Comparison of ENCODE assay signal across 8 cellular contexts in the genomic region with DNA sequence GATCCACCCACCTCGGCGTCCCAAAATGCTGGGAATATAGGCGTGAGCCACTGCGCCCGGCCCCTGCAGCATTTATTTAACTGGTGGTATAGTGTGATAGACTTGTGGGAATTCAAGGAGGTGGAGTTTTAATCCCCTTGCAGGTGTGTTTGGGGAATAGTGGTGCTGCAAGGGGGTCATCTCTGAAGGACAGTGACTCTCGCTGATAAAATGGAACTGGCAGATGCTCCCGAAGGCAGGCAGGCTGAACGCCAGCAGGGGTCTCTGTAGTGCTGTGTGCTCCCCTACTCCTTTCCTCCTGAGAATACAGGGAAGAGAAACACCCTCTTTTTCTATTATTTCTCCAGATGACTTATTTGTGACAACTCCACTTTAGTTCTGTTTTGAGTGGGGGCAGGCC. TPM values are rescaled to one million over a fixed set of nuclear protein-coding genes. Genes with fewer than 3 reads are reported as not detected.
DNase-seq lines count a peak whose midpoint lies in the region; ATAC-seq and TF ChIP-seq lines count a peak whose summit lies in the region.

No MANE protein-coding gene starts in this region.

- no peaks in the 10 kb centered on the region for H3K4me1 Mint-ChIP-seq in Caco-2 (ENCODE audit: low read depth, unreplicated experiment)
- peaks cover 10 to 15% of the 10 kb centered on the region in 2 experiments for H3K4me1 Mint-ChIP-seq in H9
- peaks cover 8% of the 10 kb centered on the region for H3K4me1 Mint-ChIP-seq in stimulated activated memory B cell treated with anti-CD40 and anti-IgM and Interleukin-4, amounts not matched to agents 10 μg/mL and 1 μg/mL and 100 μg/mL, for 72 hours

- H3K9me3 Mint-ChIP-seq in Caco-2 (ENCODE audit: unreplicated experiment) (no peaks in the 10 kb centered on the region), H9 (no peaks in the 10 kb centered on the region)
- H3K9me3 Mint-ChIP-seq in stimulated activated memory B cell treated with anti-CD40 and anti-IgM and Interleukin-4, amounts not matched to agents 10 μg/mL and 1 μg/mL and 100 μg/mL, for 72 hours = no peaks in the 10 kb centered on the region

- H3K36me3 Mint-ChIP-seq in Caco-2 (ENCODE audit: insufficient read depth, unreplicated experiment) = peaks cover 6% of the 10 kb centered on the region
- H3K36me3 Mint-ChIP-seq in H9 (ENCODE audit: insufficient read depth in 1 of 3, low read depth in 3 of 3) = no peaks in the 10 kb centered on the region
- H3K36me3 Mint-ChIP-seq in stimulated activated memory B cell treated with anti-CD40 and anti-IgM and Interleukin-4, amounts not matched to agents 10 μg/mL and 1 μg/mL and 100 μg/mL, for 72 hours = no peaks in the 10 kb centered on the region

- H3K36me3 ChIP-seq in Caco-2 (ENCODE audit: control insufficient read depth, insufficient read depth, low read length) = no peaks in the 10 kb centered on the region
- no peaks in the 10 kb centered on the region for H3K36me3 ChIP-seq in hepatocyte (replicated peaks; ENCODE audit: insufficient read depth, low read depth)
- H3K36me3 ChIP-seq in tibial artery = no peaks in the 10 kb centered on the region

- H2BK120ac ChIP-seq in H9 (ENCODE audit: low read depth, low read length, poor library complexity, severe bottlenecking) = no peak overlapping the region

- H3K27ac Mint-ChIP-seq in Caco-2 (ENCODE audit: unreplicated experiment) (no peak overlapping the region), H9 (peak overlapping the region; percentile 33 to 77 (median 36); a peak in 2 of 7 replicates)
- H3K27ac Mint-ChIP-seq in stimulated activated memory B cell treated with anti-CD40 and anti-IgM and Interleukin-4, amounts not matched to agents 10 μg/mL and 1 μg/mL and 100 μg/mL, for 72 hours = no peak overlapping the region

- DNase-seq in Caco-2 (peak in 1 of 2 experiments; percentile 56), H9 (peak; percentile 81), OCI-M1 (lab: John Stamatoyannopoulos, UW) (peak; percentile 76), hepatocyte (ENCODE audit: low spot score) (no peak), tibial artery (no peak), posterior vena cava (ENCODE audit: low spot score) (no peak)

- H3K4me1 ChIP-seq in Caco-2 (no peaks in the 10 kb centered on the region), H9 (ENCODE audit: insufficient read depth, low read length) (no peaks in the 10 kb centered on the region), hepatocyte (ENCODE audit: insufficient read depth) (no peaks in the 10 kb centered on the region), tibial artery (peaks cover 0 to 13% (median 4%) of the 10 kb centered on the region in 4 donors)

- H3K27ac ChIP-seq in H9 (ENCODE audit: insufficient read length, low read depth, low read length) (no peak overlapping the region), hepatocyte (no peak overlapping the region), tibial artery (no peak overlapping the region)

- H3K56ac ChIP-seq in H9 (ENCODE audit: insufficient read length, low read depth, low read length) = no peak overlapping the region

- H3K9ac ChIP-seq in H9 (ENCODE audit: extremely low read depth, insufficient read length, low read length) = no peak overlapping the region

- H3K27me3 Mint-ChIP-seq in Caco-2 (ENCODE audit: insufficient read depth, unreplicated experiment) (no peaks in the 10 kb centered on the region), H9 (ENCODE audit: low read depth) (peaks cover 1% of the 10 kb centered on the region; the same call in 1 of the 2 replicates)
- H3K27me3 Mint-ChIP-seq in stimulated activated memory B cell treated with anti-CD40 and anti-IgM and Interleukin-4, amounts not matched to agents 10 μg/mL and 1 μg/mL and 100 μg/mL, for 72 hours = no peaks in the 10 kb centered on the region

- H2BK20ac ChIP-seq in H9 (ENCODE audit: low read depth, low read length, poor library complexity, severe bottlenecking) = no peak overlapping the region

- CTCF ChIA-PET in Caco-2 (lab: Charles Lee) = no interaction called here

- H4K5ac ChIP-seq in H9 (ENCODE audit: insufficient read length, low read depth, low read length) = no peak overlapping the region

- H4K91ac ChIP-seq in H9 (ENCODE audit: insufficient read length, low read depth, low read length) = no peak overlapping the region

- no peaks in the 10 kb centered on the region for H4K20me1 ChIP-seq in H9 (ENCODE audit: control insufficient read depth, insufficient read depth, insufficient read length)
- no peaks in the 10 kb centered on the region for H4K20me1 ChIP-seq in hepatocyte (ENCODE audit: insufficient read depth, poor library complexity, severe bottlenecking)

- no peak overlapping the region for H2AK5ac ChIP-seq in H9 (ENCODE audit: insufficient read length, low read length)

- H3K14ac ChIP-seq in H9 (ENCODE audit: insufficient read depth, low read length) = no peak overlapping the region

- peaks cover 9% of the 10 kb centered on the region for H3K23me2 ChIP-seq in H9 (ENCODE audit: insufficient read length, low read depth, low read length, poor library complexity, severe bottlenecking)

- WGBS in H9 (ENCODE audit: extremely low coverage, insufficient read length, low lambda C conversion rate) = no CpG with 5 or more reads among the region's 8 CpGs
- 66% methylated on average over 8 of the region's 8 CpGs for WGBS in hepatocyte (ENCODE audit: low lambda C conversion rate, missing lambda C conversion rate)

- no peak overlapping the region for H3T11ph ChIP-seq in H9 (ENCODE audit: low read length)

- no peak overlapping the region for H4K8ac ChIP-seq in H9 (replicated peaks; ENCODE audit: insufficient read length, low read depth, low read length)

- H3K9me3 ChIP-seq in Caco-2 (no peaks in the 10 kb centered on the region), H9 (ENCODE audit: control insufficient read depth, low read depth, low read length) (no peaks in the 10 kb centered on the region), hepatocyte (ENCODE audit: low read depth) (no peaks in the 10 kb centered on the region), tibial artery (no peaks in the 10 kb centered on the region)

- POLR2A ChIA-PET in Caco-2 (lab: Charles Lee) = no interaction called here

- H3K4me3 ChIP-seq in Caco-2 (ENCODE audit: low read depth, low read length) (no peak overlapping the region), hepatocyte (no peak overlapping the region), tibial artery (no peak overlapping the region)

- H2BK15ac ChIP-seq in H9 (ENCODE audit: low read depth, low read length) = no peak overlapping the region

- H2BK5ac ChIP-seq in H9 (ENCODE audit: insufficient read length, low read length) = no peak overlapping the region

- no peak overlapping the region for H3K18ac ChIP-seq in H9 (ENCODE audit: insufficient read length, low read depth, low read length)

- no peaks in the 10 kb centered on the region for H3K9me2 ChIP-seq in hepatocyte (replicated peaks; ENCODE audit: insufficient read depth)

- TF ChIP-seq CTCF in Caco-2 (IDR thresholded peaks at IDR 0.05; ENCODE audit: insufficient read depth in 1 of 2, low read depth in 1 of 2, low read length in 1 of 2, severe bottlenecking in 1 of 2, unreplicated experiment in 1 of 2) (peak; percentile 38 to 71), H9 (conservative IDR thresholded peaks at IDR 0.05) (peak; percentile 72), hepatocyte (IDR thresholded peaks at IDR 0.05; ENCODE audit: poor library complexity) (peak; percentile 44), tibial artery (IDR thresholded peaks at IDR 0.05) (no peak)

- no TSS peak for BruUV-seq in Caco-2 (replicated peaks; lab: Mats Ljungman, UMichigan)

- H3K4me3 Mint-ChIP-seq in Caco-2 (ENCODE audit: unreplicated experiment) (no peak overlapping the region), H9 (peak overlapping the region in 1 of 2 experiments; percentile 4; a peak in 1 of 5 replicates)
- no peak overlapping the region for H3K4me3 Mint-ChIP-seq in stimulated activated memory B cell treated with anti-CD40 and anti-IgM and Interleukin-4, amounts not matched to agents 10 μg/mL and 1 μg/mL and 100 μg/mL, for 72 hours

- intact Hi-C loops in Caco-2 (cut with micrococcal nuclease; ENCODE audit: unreplicated experiment) (no loop called here), tibial artery (cut with DNase I; ENCODE audit: low total_unique reads) (no loop called here), posterior vena cava (cut with DNase I) (no loop called here)

- H3K4me2 ChIP-seq in H9 (ENCODE audit: insufficient read depth, insufficient read length, low read length) = no peak overlapping the region
- H3K4me2 ChIP-seq in hepatocyte = no peak overlapping the region

- no peak overlapping the region for H3K23ac ChIP-seq in H9 (ENCODE audit: insufficient read length, low read depth, low read length)

- no peaks in the 10 kb centered on the region for H3K79me2 ChIP-seq in H9 (ENCODE audit: insufficient read depth, low read length)
- no peaks in the 10 kb centered on the region for H3K79me2 ChIP-seq in hepatocyte

- H2BK12ac ChIP-seq in H9 (ENCODE audit: insufficient read length, low read depth, low read length) = no peak overlapping the region

- H2AFZ ChIP-seq in H9 (ENCODE audit: low read length) (no peak overlapping the region), hepatocyte (no peak overlapping the region)

- no peaks in the 10 kb centered on the region for H3K79me1 ChIP-seq in H9 (ENCODE audit: insufficient read depth, low read depth, low read length, poor library complexity, severe bottlenecking)

- no peaks in the 10 kb centered on the region for H3K27me3 ChIP-seq in Caco-2 (replicated peaks; ENCODE audit: control insufficient read depth, insufficient read depth, low read length)
- H3K27me3 ChIP-seq in H9 (ENCODE audit: insufficient read depth, low read length) = no peaks in the 10 kb centered on the region
- no peaks in the 10 kb centered on the region for H3K27me3 ChIP-seq in hepatocyte
- H3K27me3 ChIP-seq in tibial artery = no peaks in the 10 kb centered on the region

- no peak for ATAC-seq in HG02840 (IDR thresholded peaks at IDR 0.05; ENCODE audit: low FRiP score, unreplicated experiment)
- no peak for ATAC-seq in stimulated activated memory B cell treated with anti-CD40 and anti-IgM and Interleukin-4, amounts not matched to agents 10 μg/mL and 1 μg/mL and 100 μg/mL, for 72 hours

- H3K4ac ChIP-seq in H9 (ENCODE audit: low read depth, low read length) = no peak overlapping the region

RNA-seq across cellular contexts. Expression of gene OSCP1, which starts 4.0 kb away (rescaled TPM):
- 0.51 and 0.91 TPM in 2 replicates for total RNA-seq in Caco-2 (2022)
- total RNA-seq in H9 (2021) = 2.8 and 3.2 TPM in 2 replicates
- total RNA-seq in hepatocyte = 5.8 and 9.3 TPM in 2 replicates
- 5.8 and 7.6 TPM in 2 replicates for polyA plus RNA-seq in hepatocyte
- total RNA-seq in posterior vena cava = 1 to 10 TPM; 5.7 to 7.1 TPM

RNA-seq across cellular contexts. Expression of gene MRPS15, which starts 17.9 kb away (rescaled TPM):
- total RNA-seq in Caco-2 (2022) (70.2 and 77.0 TPM in 2 replicates), H9 (2021) (105 and 111 TPM in 2 replicates), hepatocyte (63.2 and 77.4 TPM in 2 replicates), posterior vena cava (10 to 100 TPM; 46.4 to 48.3 TPM)
- polyA plus RNA-seq in hepatocyte = 127 and 136 TPM in 2 replicates

RNA-seq across cellular contexts. Expression of gene CSF3R, which starts 36.5 kb away (rescaled TPM):
- total RNA-seq in Caco-2 (2022) = 1.3 and 1.4 TPM in 2 replicates
- total RNA-seq in H9 (2021) = not detected in 2 replicates
- total RNA-seq in hepatocyte = 11.6 and 19.7 TPM in 2 replicates
- 22.3 and 31.1 TPM in 2 replicates for polyA plus RNA-seq in hepatocyte
- 10 to 100 TPM; 19.6 to 33.4 TPM for total RNA-seq in posterior vena cava

RNA-seq across cellular contexts. Expression of gene LSM10, which starts 48.6 kb away (rescaled TPM):
- total RNA-seq in Caco-2 (2022) (19.6 and 20.7 TPM in 2 replicates), H9 (2021) (42.2 and 47.5 TPM in 2 replicates), hepatocyte (9.4 and 10.4 TPM in 2 replicates), posterior vena cava (10 to 100 TPM; 30.7 to 34.8 TPM)
- 54.6 and 63.9 TPM in 2 replicates for polyA plus RNA-seq in hepatocyte

Comparison
In these comparisons a context has a peak if more than half of its experiments do, and no peak if none do; other contexts are left out.
1. DNase-seq: peak in H9 (single experiment) and OCI-M1 (single experiment); none in hepatocyte (single experiment), tibial artery (0 of 2) and posterior vena cava (single experiment).
2. H3K27ac Mint-ChIP-seq: peak in H9 (3 of 3); none in Caco-2 (single experiment) and stimulated activated memory B cell treated with anti-CD40 and anti-IgM and Interleukin-4, amounts not matched to agents 10 μg/mL and 1 μg/mL and 100 μg/mL, for 72 hours (single experiment).
3. CTCF ChIP-seq: peak in Caco-2 (2 of 2), H9 (single experiment) and hepatocyte (single experiment); none in tibial artery (0 of 2).